Comparison of ENCODE assay signal across 9 cellular contexts in genomic region chr5:77437194-77437593, GRCh38. TPM values are rescaled to one million over a fixed set of nuclear protein-coding genes. Genes with fewer than 3 reads are reported as not detected.
DNase-seq lines count a peak whose midpoint lies in the region; ATAC-seq and TF ChIP-seq lines count a peak whose summit lies in the region.
"Had no signal": no experiment of that assay in that cellular context is flagged by ENCODE, and none has a peak within 500 bp of the region (broad histone marks: within the 10 kb centered on the region; RNA-seq: fewer than 3 reads in every experiment).

No MANE protein-coding gene starts in this region.

- H3K4me3 Mint-ChIP-seq in activated T-helper 1 cell treated with anti-CD3 and anti-CD28 coated beads, Interleukin-12 subunit alpha, Interleukin-12 subunit beta, Interleukin-2, Interleukin-4 antibody, amounts not matched to agents 30 ng/mL and 10 ng/mL and 1 ng/mL, durations not matched to agents 14 hours and 24 hours and 36 hours = no peak overlapping the region
- no peak overlapping the region for H3K4me3 Mint-ChIP-seq in naive thymus-derived CD8-positive, alpha-beta T cell
- H3K4me3 Mint-ChIP-seq in activated naive CD8-positive, alpha-beta T cell treated with anti-CD3 and anti-CD28 coated beads, Interleukin-2, amount 50 U/mL, for 24 hours = no peak overlapping the region
- H3K4me3 Mint-ChIP-seq: T-helper 17 cell had no signal

- H3K4me3 ChIP-seq in H7 (ENCODE audit: insufficient read depth, low read depth, low read length) = no peak overlapping the region

- no peaks in the 10 kb centered on the region for H3K27me3 Mint-ChIP-seq in activated T-helper 1 cell treated with anti-CD3 and anti-CD28 coated beads, Interleukin-12 subunit alpha, Interleukin-12 subunit beta, Interleukin-2, Interleukin-4 antibody, amounts not matched to agents 30 ng/mL and 10 ng/mL and 1 ng/mL, durations not matched to agents 14 hours and 24 hours and 36 hours (ENCODE audit: insufficient read depth)
- no peaks in the 10 kb centered on the region for H3K27me3 Mint-ChIP-seq in naive thymus-derived CD8-positive, alpha-beta T cell
- H3K27me3 Mint-ChIP-seq in activated naive CD8-positive, alpha-beta T cell treated with anti-CD3 and anti-CD28 coated beads, Interleukin-2, amount 50 U/mL, for 24 hours = no peaks in the 10 kb centered on the region
- H3K27me3 Mint-ChIP-seq: T-helper 17 cell had no signal

- POLR2A ChIA-PET in naive thymus-derived CD8-positive, alpha-beta T cell (lab: Charles Lee) = no interaction called here

- peaks cover 13% of the 10 kb centered on the region for H3K36me3 Mint-ChIP-seq in activated T-helper 1 cell treated with anti-CD3 and anti-CD28 coated beads, Interleukin-12 subunit alpha, Interleukin-12 subunit beta, Interleukin-2, Interleukin-4 antibody, amounts not matched to agents 30 ng/mL and 10 ng/mL and 1 ng/mL, durations not matched to agents 14 hours and 24 hours and 36 hours (ENCODE audit: low read depth)
- peaks cover 4 to 78% (median 34%) of the 10 kb centered on the region in 3 donors for H3K36me3 Mint-ChIP-seq in naive thymus-derived CD8-positive, alpha-beta T cell
- H3K36me3 Mint-ChIP-seq in activated naive CD8-positive, alpha-beta T cell treated with anti-CD3 and anti-CD28 coated beads, Interleukin-2, amount 50 U/mL, for 24 hours (ENCODE audit: low read depth) = peaks cover 16% of the 10 kb centered on the region

- H3K9me3 Mint-ChIP-seq in activated T-helper 1 cell treated with anti-CD3 and anti-CD28 coated beads, Interleukin-12 subunit alpha, Interleukin-12 subunit beta, Interleukin-2, Interleukin-4 antibody, amounts not matched to agents 30 ng/mL and 10 ng/mL and 1 ng/mL, durations not matched to agents 14 hours and 24 hours and 36 hours = no peaks in the 10 kb centered on the region
- no peaks in the 10 kb centered on the region for H3K9me3 Mint-ChIP-seq in naive thymus-derived CD8-positive, alpha-beta T cell
- H3K9me3 Mint-ChIP-seq in activated naive CD8-positive, alpha-beta T cell treated with anti-CD3 and anti-CD28 coated beads, Interleukin-2, amount 50 U/mL, for 24 hours = no peaks in the 10 kb centered on the region

- peak; percentile 18 for TF ChIP-seq CTCF in AG09319 (IDR thresholded peaks at IDR 0.05; ENCODE audit: low read depth, low read length)

- intact Hi-C loops in activated T-helper 1 cell treated with anti-CD3 and anti-CD28 coated beads, Interleukin-12 subunit alpha, Interleukin-12 subunit beta, Interleukin-2, Interleukin-4 antibody, amounts not matched to agents 30 ng/mL and 10 ng/mL and 1 ng/mL, durations not matched to agents 14 hours and 24 hours and 36 hours (cut with micrococcal nuclease) = loop anchor here (1.0 to 2.0 kb wide), 2 partner anchors 293 to 568 kb away; no protein-coding TSS in a partner anchor

- H3K4me1 Mint-ChIP-seq in activated T-helper 1 cell treated with anti-CD3 and anti-CD28 coated beads, Interleukin-12 subunit alpha, Interleukin-12 subunit beta, Interleukin-2, Interleukin-4 antibody, amounts not matched to agents 30 ng/mL and 10 ng/mL and 1 ng/mL, durations not matched to agents 14 hours and 24 hours and 36 hours (ENCODE audit: low read depth) = no peaks in the 10 kb centered on the region
- no peaks in the 10 kb centered on the region for H3K4me1 Mint-ChIP-seq in naive thymus-derived CD8-positive, alpha-beta T cell
- H3K4me1 Mint-ChIP-seq in activated naive CD8-positive, alpha-beta T cell treated with anti-CD3 and anti-CD28 coated beads, Interleukin-2, amount 50 U/mL, for 24 hours = no peaks in the 10 kb centered on the region

- no peak overlapping the region for H3K27ac Mint-ChIP-seq in activated T-helper 1 cell treated with anti-CD3 and anti-CD28 coated beads, Interleukin-12 subunit alpha, Interleukin-12 subunit beta, Interleukin-2, Interleukin-4 antibody, amounts not matched to agents 30 ng/mL and 10 ng/mL and 1 ng/mL, durations not matched to agents 14 hours and 24 hours and 36 hours
- no peak overlapping the region for H3K27ac Mint-ChIP-seq in naive thymus-derived CD8-positive, alpha-beta T cell
- no peak overlapping the region for H3K27ac Mint-ChIP-seq in activated naive CD8-positive, alpha-beta T cell treated with anti-CD3 and anti-CD28 coated beads, Interleukin-2, amount 50 U/mL, for 24 hours
- H3K27ac Mint-ChIP-seq: T-helper 17 cell had no signal

- ATAC-seq in naive thymus-derived CD8-positive, alpha-beta T cell = no peak
- ATAC-seq in HG03045 (IDR thresholded peaks at IDR 0.05; ENCODE audit: unreplicated experiment) = no peak
- no peak for ATAC-seq in activated naive CD8-positive, alpha-beta T cell treated with anti-CD3 and anti-CD28 coated beads, Interleukin-2, amount 50 U/mL, for 24 hours
- ATAC-seq: T-helper 17 cell had no signal

- DNase-seq in AG09319 (ENCODE audit: extremely low read depth, low read depth) (no peak), H7 (peak; percentile 15), OCI-M1 (lab: John Stamatoyannopoulos, UW) (peak; percentile 6), iPS-NIHi11 (ENCODE audit: low spot score) (peak; percentile 17)
- DNase-seq in activated T-helper 1 cell treated with anti-CD3 and anti-CD28 coated beads, Interleukin-12 subunit alpha, Interleukin-12 subunit beta, Interleukin-2, Interleukin-4 antibody, amounts not matched to agents 30 ng/mL and 10 ng/mL and 1 ng/mL, durations not matched to agents 14 hours and 24 hours and 36 hours (ENCODE audit: low spot score) = no peak
- DNase-seq in naive thymus-derived CD8-positive, alpha-beta T cell = no peak
- no peak for DNase-seq in activated naive CD8-positive, alpha-beta T cell treated with anti-CD3 and anti-CD28 coated beads, Interleukin-2, amount 50 U/mL, for 24 hours
- DNase-seq: T-helper 17 cell had no signal

- H3K36me3 ChIP-seq in H7 (replicated peaks; ENCODE audit: control insufficient read depth, insufficient read depth, low read length) = 0 out of 2 replicates have a peak, but pooled peaks cover 1% of the 10 kb centered on the region

- H3K27me3 ChIP-seq in H7 (ENCODE audit: control insufficient read depth, insufficient read depth, low read length) = no peaks in the 10 kb centered on the region

RNA-seq across cellular contexts. Expression of gene WDR41, which starts 54.9 kb away (rescaled TPM):
- 53.1 and 64.9 TPM in 2 replicates for total RNA-seq in H7 (2014; rRNA removed; shearing (Covaris generic))
- total RNA-seq in activated T-helper 1 cell treated with anti-CD3 and anti-CD28 coated beads, Interleukin-12 subunit alpha, Interleukin-12 subunit beta, Interleukin-2, Interleukin-4 antibody, amounts not matched to agents 30 ng/mL and 10 ng/mL and 1 ng/mL, durations not matched to agents 14 hours and 24 hours and 36 hours = 27.0 and 27.2 TPM in 2 replicates
- total RNA-seq in naive thymus-derived CD8-positive, alpha-beta T cell = 10 to 100 TPM; 15.5 to 21.9 TPM
- 10 to 100 TPM; 13.5 to 19.4 (median 14.9) TPM for polyA plus RNA-seq in naive thymus-derived CD8-positive, alpha-beta T cell

Comparison
In these comparisons a context has a peak if more than half of its experiments do, and no peak if none do; other contexts are left out.
1. DNase-seq: peak in H7 (single experiment), OCI-M1 (single experiment) and iPS-NIHi11 (single experiment); none in AG09319 (single experiment), activated T-helper 1 cell treated with anti-CD3 and anti-CD28 coated beads, Interleukin-12 subunit alpha, Interleukin-12 subunit beta, Interleukin-2, Interleukin-4 antibody, amounts not matched to agents 30 ng/mL and 10 ng/mL and 1 ng/mL, durations not matched to agents 14 hours and 24 hours and 36 hours (single experiment), naive thymus-derived CD8-positive, alpha-beta T cell (0 of 10) and activated naive CD8-positive, alpha-beta T cell treated with anti-CD3 and anti-CD28 coated beads, Interleukin-2, amount 50 U/mL, for 24 hours (single experiment).